In the genomic region with DNA sequence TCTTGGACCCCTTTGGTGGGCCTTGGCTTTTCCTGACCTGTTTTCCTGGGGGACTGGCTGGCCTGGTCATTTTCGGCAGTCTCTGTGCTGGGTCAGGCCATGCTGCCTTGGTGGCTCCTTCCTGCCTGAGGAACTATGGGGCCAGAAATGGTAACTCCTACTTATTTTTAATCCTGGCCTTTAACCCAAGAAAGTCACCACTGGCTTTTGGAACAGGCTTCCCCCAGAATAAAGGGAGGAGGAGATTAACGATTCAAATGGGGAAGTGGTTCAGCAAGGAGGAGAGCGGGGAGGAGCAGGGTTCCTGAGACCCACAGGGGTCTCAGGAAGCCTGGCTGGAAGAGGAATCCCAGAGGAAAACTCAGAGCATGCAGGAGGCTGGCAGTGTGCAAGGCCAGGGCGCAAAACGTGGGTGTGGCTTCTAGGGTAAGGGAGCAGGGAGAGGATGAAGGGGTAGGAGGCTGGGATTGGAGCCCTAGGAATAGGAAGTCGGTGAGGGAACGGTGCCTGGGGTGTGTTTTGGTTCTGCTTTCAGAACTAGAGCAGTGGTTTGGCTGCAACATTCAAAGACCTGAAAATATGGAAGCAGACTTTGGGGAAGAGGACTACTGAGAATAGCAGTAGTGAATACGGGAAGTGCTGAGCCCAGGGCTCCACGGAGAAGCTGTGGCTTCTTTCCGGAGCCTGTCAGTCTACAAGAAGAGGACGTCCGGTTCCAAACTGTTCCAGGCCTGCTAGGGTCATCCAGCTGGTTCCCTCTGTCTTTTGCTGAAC, we compare ENCODE assay signal across 1 cellular context.
A peak's percentile ranks its signal among the peaks of the same experiment; 100 is the strongest.
TF ChIP-seq lines count a peak whose summit lies in the region.

No MANE protein-coding gene starts in this region.

TF ChIP-seq in K562, 482 proteins besides CTCF, POLR2A, EP300 and RAD21 (continued from another document):
- TF ChIP-seq, protein P1, sequence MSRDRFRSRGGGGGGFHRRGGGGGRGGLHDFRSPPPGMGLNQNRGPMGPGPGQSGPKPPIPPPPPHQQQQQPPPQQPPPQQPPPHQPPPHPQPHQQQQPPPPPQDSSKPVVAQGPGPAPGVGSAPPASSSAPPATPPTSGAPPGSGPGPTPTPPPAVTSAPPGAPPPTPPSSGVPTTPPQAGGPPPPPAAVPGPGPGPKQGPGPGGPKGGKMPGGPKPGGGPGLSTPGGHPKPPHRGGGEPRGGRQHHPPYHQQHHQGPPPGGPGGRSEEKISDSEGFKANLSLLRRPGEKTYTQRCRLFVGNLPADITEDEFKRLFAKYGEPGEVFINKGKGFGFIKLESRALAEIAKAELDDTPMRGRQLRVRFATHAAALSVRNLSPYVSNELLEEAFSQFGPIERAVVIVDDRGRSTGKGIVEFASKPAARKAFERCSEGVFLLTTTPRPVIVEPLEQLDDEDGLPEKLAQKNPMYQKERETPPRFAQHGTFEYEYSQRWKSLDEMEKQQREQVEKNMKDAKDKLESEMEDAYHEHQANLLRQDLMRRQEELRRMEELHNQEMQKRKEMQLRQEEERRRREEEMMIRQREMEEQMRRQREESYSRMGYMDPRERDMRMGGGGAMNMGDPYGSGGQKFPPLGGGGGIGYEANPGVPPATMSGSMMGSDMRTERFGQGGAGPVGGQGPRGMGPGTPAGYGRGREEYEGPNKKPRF (IDR thresholded peaks at IDR 0.05; ENCODE audit: low read depth, low read length): no peak
- TF ChIP-seq GABPA (tag; conservative IDR thresholded peaks at IDR 0.05; ENCODE audit: low read depth) (peak; percentile 32; the same call in 1 of the 2 replicates), GABPB1 (CRISPR knock-in tag; IDR thresholded peaks at IDR 0.05) (peak; percentile 39; the same call in 1 of the 2 replicates)
